22 cellular contexts compared by ENCODE assay signal in the genomic region with DNA sequence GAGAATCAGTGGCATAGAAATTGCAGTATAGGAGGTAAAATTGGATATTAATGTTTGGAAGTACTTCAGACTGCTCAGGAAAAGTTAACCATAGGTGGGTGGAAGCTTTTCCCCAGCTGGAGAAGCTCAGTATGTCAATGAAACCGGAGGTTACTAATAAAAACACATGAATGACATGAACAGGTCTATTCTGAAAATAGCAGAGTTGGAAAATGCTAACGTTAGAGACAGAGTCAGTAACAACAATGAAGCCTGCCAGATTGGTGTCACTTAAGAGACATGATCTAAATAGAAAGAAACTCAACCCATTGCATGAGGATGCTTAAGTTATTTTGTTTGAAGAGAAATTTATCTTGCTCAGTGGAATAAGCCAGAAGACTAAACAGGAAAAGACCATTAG.
DNase-seq lines count a peak whose midpoint lies in the region; ATAC-seq and TF ChIP-seq lines count a peak whose summit lies in the region.
"Had no signal": no experiment of that assay in that cellular context is flagged by ENCODE, and none has a peak within 500 bp of the region (broad histone marks: within the 10 kb centered on the region; RNA-seq: fewer than 3 reads in every experiment).

No MANE protein-coding gene starts in this region.

- H3K36me3 ChIP-seq in HCT116 (ENCODE audit: control insufficient read depth in 1 of 2, insufficient read depth in 2 of 2, low read length in 2 of 2): no peaks in the 10 kb centered on the region
- H3K36me3 ChIP-seq: gastroesophageal sphincter, neural progenitor cell had no signal

- no peak for TF ChIP-seq RAD21 in HCT116 (IDR thresholded peaks at IDR 0.05; ENCODE audit: low read depth)

- DNase-seq in HCT116 (ENCODE audit: low read depth, low spot score): no peak
- no peak for DNase-seq in epithelial cell of prostate (ENCODE audit: low read depth, low spot score)
- peak; percentile 50 for DNase-seq in putamen (ENCODE audit: low spot score)
- DNase-seq in activated gamma-delta T cell (lab: John Stamatoyannopoulos, UW): no peak
- no peak for DNase-seq in dorsolateral prefrontal cortex
- DNase-seq: activated CD4-positive, alpha-beta memory T cell treated with anti-CD3 and anti-CD28 coated beads for 36 hours; activated CD4-positive, alpha-beta T cell treated with anti-CD3 and anti-CD28 coated beads for 1 hour; activated CD8-positive, alpha-beta memory T cell treated with anti-CD3 and anti-CD28 coated beads, Interleukin-2, amount 50 U/mL, for 48 hours; activated naive CD4-positive, alpha-beta T cell treated with anti-CD3 and anti-CD28 coated beads, Interleukin-2, amount 50 U/mL, for 16 hours; amniotic stem cell; CD4-positive, alpha-beta memory T cell; GOT3; HFFc6; NCI-H1694 treated with DMSO at 0.1 percent for 48 hours; posterior cingulate gyrus; stimulated activated naive B cell treated with anti-CD40 and anti-IgM and Interleukin-4, amounts not matched to agents 10 μg/mL and 1 μg/mL and 100 μg/mL, for 72 hours; testis had no signal

- H3K4me2 ChIP-seq in HCT116 (ENCODE audit: low read length): peak overlapping the region; percentile 31
- H3K4me2 ChIP-seq: neural progenitor cell had no signal

- TF ChIP-seq POLR2A in HCT116 (IDR thresholded peaks at IDR 0.05; ENCODE audit: borderline replicate concordance, extremely low read depth, insufficient read depth, insufficient read length): no peak

- H2AFZ ChIP-seq in HCT116 (ENCODE audit: low read depth, low read length, poor library complexity, severe bottlenecking): no peak overlapping the region

- TF ChIP-seq CTCF in 22Rv1 (IDR thresholded peaks at IDR 0.05) (no peak), HCT116 (IDR thresholded peaks at IDR 0.05 in 2 of 3, conservative IDR thresholded peaks at IDR 0.05 in 1 of 3; ENCODE audit: borderline replicate concordance in 1 of 3, insufficient read depth in 1 of 3, low read depth in 2 of 3, low read length in 2 of 3) (no peak), dorsolateral prefrontal cortex (IDR thresholded peaks at IDR 0.05 in 54 of 56, conservative IDR thresholded peaks at IDR 0.05 in 2 of 56; ENCODE audit: low read depth in 1 of 56, partially characterized antibody in 56 of 56) (no peak)

- POLR2A ChIA-PET in HCT116 (lab: Charles Lee): no interaction called here

- no peak for ATAC-seq in HCT116
- no peak for ATAC-seq in HG03280 (IDR thresholded peaks at IDR 0.05; ENCODE audit: unreplicated experiment)
- ATAC-seq: gastroesophageal sphincter; stimulated activated naive B cell treated with anti-CD40 and anti-IgM and Interleukin-4, amounts not matched to agents 10 μg/mL and 1 μg/mL and 100 μg/mL, for 72 hours had no signal

- H3K27me3 ChIP-seq in HCT116 (ENCODE audit: insufficient read depth, low read length) (peaks cover 4% of the 10 kb centered on the region; the same call in 1 of the 2 replicates), dorsolateral prefrontal cortex (no peaks in the 10 kb centered on the region)
- H3K27me3 ChIP-seq: gastroesophageal sphincter, neural progenitor cell, testis had no signal

- BruUV-seq in HCT116 (replicated peaks; lab: Mats Ljungman, UMichigan): no TSS peak

- peak overlapping the region; percentile 67 for H3K27ac ChIP-seq in 22Rv1
- no peak overlapping the region for H3K27ac ChIP-seq in HCT116 (ENCODE audit: low read depth, low read length)
- peak overlapping the region; percentile 67 for H3K27ac ChIP-seq in epithelial cell of prostate
- peak overlapping the region in 3 of 59 donors; percentile 15 to 37 (median 16) for H3K27ac ChIP-seq in dorsolateral prefrontal cortex
- H3K27ac ChIP-seq: neural progenitor cell, testis had no signal

- intact Hi-C loops in HCT116 (cut with micrococcal nuclease): no loop called here
- intact Hi-C loops in dorsolateral prefrontal cortex (cut with DNase I): no loop called here

- CTCF ChIA-PET in HCT116 (lab: Charles Lee): no interaction called here

- H3K79me2 ChIP-seq in HCT116 (ENCODE audit: insufficient read depth, low read length): no peaks in the 10 kb centered on the region

- no peaks in the 10 kb centered on the region for H4K20me1 ChIP-seq in HCT116 (ENCODE audit: insufficient read depth)

- no peak overlapping the region for H3K9ac ChIP-seq in HCT116 (ENCODE audit: low read length)
- H3K9ac ChIP-seq: neural progenitor cell had no signal

- H3K4me3 ChIP-seq in HCT116 (replicated peaks in 1 of 2; ENCODE audit: low read depth in 1 of 2, low read length in 2 of 2) (no peak overlapping the region), dorsolateral prefrontal cortex (no peak overlapping the region)
- H3K4me3 ChIP-seq: gastroesophageal sphincter, GM12878, neural progenitor cell, testis had no signal

- peaks cover 7 to 11% of the 10 kb centered on the region in 2 experiments for H3K4me1 ChIP-seq in HCT116 (ENCODE audit: control insufficient read depth in 1 of 2, insufficient read depth in 2 of 2, low read length in 2 of 2)
- H3K4me1 ChIP-seq: testis had no signal

- no peaks in the 10 kb centered on the region for H3K9me2 ChIP-seq in HCT116 (ENCODE audit: insufficient read depth)

- RAD21 ChIA-PET in HCT116 (lab: Charles Lee; ENCODE audit: low non-redundant PET in 1 of 2, low total read pairs in 2 of 2, uncharacterized antibody in 2 of 2, unreplicated experiment in 2 of 2): no interaction called here

- H3K9me3 ChIP-seq in HCT116 (ENCODE audit: control insufficient read depth in 1 of 2, insufficient read depth in 1 of 2, low read depth in 1 of 2, low read length in 2 of 2): no peaks in the 10 kb centered on the region
- H3K9me3 ChIP-seq: gastroesophageal sphincter, testis had no signal

TF ChIP-seq in HCT116, 20 proteins besides CTCF, POLR2A, EP300 and RAD21:
- TF ChIP-seq ZNF274 (IDR thresholded peaks at IDR 0.05; ENCODE audit: low read depth, low read length) (no peak), TCF7L2 (IDR thresholded peaks at IDR 0.05; ENCODE audit: borderline replicate concordance, extremely low read depth, insufficient read depth, insufficient read length) (no peak), POLR2AphosphoS5 (IDR thresholded peaks at IDR 0.05; ENCODE audit: low read depth, low read length) (no peak), ELF1 (IDR thresholded peaks at IDR 0.05; ENCODE audit: borderline replicate concordance, low read depth) (no peak), SIN3A (IDR thresholded peaks at IDR 0.05; ENCODE audit: low read depth) (no peak), FOSL1 (IDR thresholded peaks at IDR 0.05; ENCODE audit: low read depth) (no peak), SRF (IDR thresholded peaks at IDR 0.05; ENCODE audit: low read depth) (no peak), YY1 (IDR thresholded peaks at IDR 0.05; ENCODE audit: extremely low read depth, insufficient replicate concordance, low read depth, low read length) (no peak), CEBPB (IDR thresholded peaks at IDR 0.05; ENCODE audit: low read depth) (no peak), CBX3 (IDR thresholded peaks at IDR 0.05; ENCODE audit: low read depth) (no peak), EZH2phosphoT487 (IDR thresholded peaks at IDR 0.05; ENCODE audit: borderline replicate concordance) (no peak), SP1 (IDR thresholded peaks at IDR 0.05; ENCODE audit: low read depth) (no peak), EGR1 (IDR thresholded peaks at IDR 0.05; ENCODE audit: low read depth) (no peak), JUND (IDR thresholded peaks at IDR 0.05) (no peak)
- TF ChIP-seq, protein P1, sequence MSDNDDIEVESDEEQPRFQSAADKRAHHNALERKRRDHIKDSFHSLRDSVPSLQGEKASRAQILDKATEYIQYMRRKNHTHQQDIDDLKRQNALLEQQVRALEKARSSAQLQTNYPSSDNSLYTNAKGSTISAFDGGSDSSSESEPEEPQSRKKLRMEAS (IDR thresholded peaks at IDR 0.05): no peak
- TF ChIP-seq, protein P2, sequence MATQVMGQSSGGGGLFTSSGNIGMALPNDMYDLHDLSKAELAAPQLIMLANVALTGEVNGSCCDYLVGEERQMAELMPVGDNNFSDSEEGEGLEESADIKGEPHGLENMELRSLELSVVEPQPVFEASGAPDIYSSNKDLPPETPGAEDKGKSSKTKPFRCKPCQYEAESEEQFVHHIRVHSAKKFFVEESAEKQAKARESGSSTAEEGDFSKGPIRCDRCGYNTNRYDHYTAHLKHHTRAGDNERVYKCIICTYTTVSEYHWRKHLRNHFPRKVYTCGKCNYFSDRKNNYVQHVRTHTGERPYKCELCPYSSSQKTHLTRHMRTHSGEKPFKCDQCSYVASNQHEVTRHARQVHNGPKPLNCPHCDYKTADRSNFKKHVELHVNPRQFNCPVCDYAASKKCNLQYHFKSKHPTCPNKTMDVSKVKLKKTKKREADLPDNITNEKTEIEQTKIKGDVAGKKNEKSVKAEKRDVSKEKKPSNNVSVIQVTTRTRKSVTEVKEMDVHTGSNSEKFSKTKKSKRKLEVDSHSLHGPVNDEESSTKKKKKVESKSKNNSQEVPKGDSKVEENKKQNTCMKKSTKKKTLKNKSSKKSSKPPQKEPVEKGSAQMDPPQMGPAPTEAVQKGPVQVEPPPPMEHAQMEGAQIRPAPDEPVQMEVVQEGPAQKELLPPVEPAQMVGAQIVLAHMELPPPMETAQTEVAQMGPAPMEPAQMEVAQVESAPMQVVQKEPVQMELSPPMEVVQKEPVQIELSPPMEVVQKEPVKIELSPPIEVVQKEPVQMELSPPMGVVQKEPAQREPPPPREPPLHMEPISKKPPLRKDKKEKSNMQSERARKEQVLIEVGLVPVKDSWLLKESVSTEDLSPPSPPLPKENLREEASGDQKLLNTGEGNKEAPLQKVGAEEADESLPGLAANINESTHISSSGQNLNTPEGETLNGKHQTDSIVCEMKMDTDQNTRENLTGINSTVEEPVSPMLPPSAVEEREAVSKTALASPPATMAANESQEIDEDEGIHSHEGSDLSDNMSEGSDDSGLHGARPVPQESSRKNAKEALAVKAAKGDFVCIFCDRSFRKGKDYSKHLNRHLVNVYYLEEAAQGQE (IDR thresholded peaks at IDR 0.05; ENCODE audit: low read depth): no peak
- TF ChIP-seq, protein P3, sequence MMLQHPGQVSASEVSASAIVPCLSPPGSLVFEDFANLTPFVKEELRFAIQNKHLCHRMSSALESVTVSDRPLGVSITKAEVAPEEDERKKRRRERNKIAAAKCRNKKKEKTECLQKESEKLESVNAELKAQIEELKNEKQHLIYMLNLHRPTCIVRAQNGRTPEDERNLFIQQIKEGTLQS (IDR thresholded peaks at IDR 0.05): no peak
